In the genomic region with DNA sequence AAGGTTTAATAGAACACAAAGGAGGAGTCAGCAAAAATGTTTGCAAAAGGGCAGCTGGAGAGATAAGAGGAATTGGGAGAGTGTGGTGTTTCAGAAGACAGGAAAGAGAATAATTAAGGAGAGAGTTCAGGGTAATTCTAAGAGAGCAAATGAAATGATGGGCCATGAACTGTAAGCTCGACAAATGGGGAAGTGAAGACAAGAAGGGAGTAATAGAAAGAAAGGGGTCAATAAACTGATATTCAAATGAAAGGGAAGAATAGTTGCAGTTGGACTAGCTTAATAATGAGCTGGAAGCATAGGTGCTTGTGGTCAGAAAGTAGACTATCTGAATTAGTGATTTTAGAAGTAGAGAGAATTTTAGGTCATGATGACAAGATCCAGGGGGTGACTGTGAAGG, we compare ENCODE assay signal across 32 cellular contexts.
"Had no signal": no experiment of that assay in that cellular context is flagged by ENCODE, and none has a peak within 500 bp of the region (broad histone marks: within the 10 kb centered on the region; RNA-seq: fewer than 3 reads in every experiment).

No MANE protein-coding gene starts in this region.

- H3K36me3 ChIP-seq: gastroesophageal sphincter, neutrophil, ovary, sigmoid colon, suprapubic skin, tibial artery, upper lobe of right lung had no signal

- ATAC-seq: effector memory CD8-positive, alpha-beta T cell; gastroesophageal sphincter; left colon; upper lobe of right lung had no signal

- H3K4me2 ChIP-seq: hepatocyte had no signal

- H2AFZ ChIP-seq: hepatocyte had no signal

- H3K9me3 ChIP-seq: gastroesophageal sphincter, neutrophil, ovary, psoas muscle, sigmoid colon, suprapubic skin, tibial artery, upper lobe of right lung had no signal

- DNase-seq: activated CD4-positive, alpha-beta memory T cell treated with anti-CD3 and anti-CD28 coated beads for 36 hours; activated CD4-positive, alpha-beta T cell treated with anti-CD3 and anti-CD28 coated beads, Interleukin-2, amount 10 ng/mL, durations not matched to agents 24 days and 14 days; activated CD4-positive, CD25-positive, alpha-beta regulatory T cell treated with anti-CD3 and anti-CD28 coated beads, Interleukin-2, amount 50 U/mL, for 72 hours; activated CD8-positive, alpha-beta memory T cell treated with anti-CD3 and anti-CD28 coated beads, Interleukin-2, amount 50 U/mL, for 4 hours; activated effector memory CD4-positive, alpha-beta T cell treated with anti-CD3 and anti-CD28 coated beads, Interleukin-2, amount 50 U/mL, for 16 hours; activated naive CD4-positive, alpha-beta T cell treated with anti-CD3 and anti-CD28 coated beads, Interleukin-2, amount 10 ng/mL, durations not matched to agents 7 days and 5 days; activated naive CD8-positive, alpha-beta T cell treated with anti-CD3 and anti-CD28 coated beads, Interleukin-2, amount 10 ng/mL, durations not matched to agents 7 days and 5 days; activated T-cell treated with anti-CD3 and anti-CD28 coated beads, Interleukin-2, amount 50 U/mL, for 1 hour; amniotic stem cell; caudate nucleus; cortex of kidney; effector memory CD8-positive, alpha-beta T cell; erythroblast; left colon; mammary epithelial cell; naive B cell; nephron progenitor cell; ovary; psoas muscle; sigmoid colon; small intestine; stimulated activated CD4-positive, alpha-beta T cell treated with anti-CD3 and anti-CD28 coated beads, Interleukin-1b, Interleukin-23, amount 100 ng/mL, for 48 hours; stimulated activated CD4-positive, alpha-beta T cell treated with anti-CD3 and anti-CD28 coated beads, Interleukin-4, amount 100 ng/mL, for 4 hours; stimulated activated CD8-positive, alpha-beta memory T cell treated with anti-CD3 and anti-CD28 coated beads, Interleukin-4, amount 100 ng/mL, for 48 hours; stimulated activated naive CD4-positive, alpha-beta T cell; T1000; tibial artery; upper lobe of right lung had no signal

- H3K27me3 ChIP-seq: neutrophil, ovary had no signal

- H3K4me1 ChIP-seq: gastroesophageal sphincter, psoas muscle, sigmoid colon, suprapubic skin, tibial artery, upper lobe of right lung had no signal

- H3K4me3 ChIP-seq: gastroesophageal sphincter, hepatocyte, ovary, psoas muscle, sigmoid colon, suprapubic skin, tibial artery, upper lobe of right lung had no signal

- H3K79me2 ChIP-seq: hepatocyte had no signal

- H3K27ac ChIP-seq: gastroesophageal sphincter, hepatocyte, neutrophil, ovary, psoas muscle, sigmoid colon, suprapubic skin, tibial artery, upper lobe of right lung had no signal
